23 cellular contexts compared by ENCODE assay signal in genomic region chr16:3164121-3164991, GRCh38. TPM values are rescaled to one million over a fixed set of nuclear protein-coding genes. Genes with fewer than 3 reads are reported as not detected.
"Had no signal": no experiment of that assay in that cellular context is flagged by ENCODE, and none has a peak within 500 bp of the region (broad histone marks: within the 10 kb centered on the region; RNA-seq: fewer than 3 reads in every experiment).

No MANE protein-coding gene starts in this region.

- H3K4me3 Mint-ChIP-seq: activated CD4-positive, alpha-beta memory T cell treated with anti-CD3 and anti-CD28 coated beads, Interleukin-2, amount 10 ng/mL, durations not matched to agents 7 days and 5 days; activated naive CD4-positive, alpha-beta T cell treated with anti-CD3 and anti-CD28 coated beads, Interleukin-2, amount 10 ng/mL, durations not matched to agents 7 days and 5 days had no signal

- H3K36me3 Mint-ChIP-seq: natural killer cell treated with Interleukin-12 subunit alpha and Interleukin-12 subunit beta and Interleukin-15 and Interleukin-18, amount 100 ng/mL, for 72 hours had no signal

- H3K27ac Mint-ChIP-seq: activated CD4-positive, alpha-beta T cell treated with anti-CD3 and anti-CD28 coated beads, Interleukin-2, amount 10 ng/mL, durations not matched to agents 24 days and 14 days; activated naive CD4-positive, alpha-beta T cell treated with anti-CD3 and anti-CD28 coated beads, Interleukin-2, amount 10 ng/mL, durations not matched to agents 7 days and 5 days had no signal

- DNase-seq: activated CD4-positive, alpha-beta memory T cell treated with anti-CD3 and anti-CD28 coated beads, Interleukin-2, amount 10 ng/mL, durations not matched to agents 7 days and 5 days; activated CD4-positive, alpha-beta T cell treated with anti-CD3 and anti-CD28 coated beads, Interleukin-2, amount 10 ng/mL, durations not matched to agents 24 days and 14 days; activated effector memory CD4-positive, alpha-beta T cell treated with anti-CD3 and anti-CD28 coated beads, Interleukin-2, amount 50 U/mL, for 16 hours; activated naive CD4-positive, alpha-beta T cell treated with anti-CD3 and anti-CD28 coated beads, Interleukin-2, amount 10 ng/mL, durations not matched to agents 7 days and 5 days; activated T-cell treated with anti-CD3 and anti-CD28 coated beads for 4 hours; anterior cingulate cortex; body of pancreas; effector CD8-positive, alpha-beta T cell; foreskin fibroblast; left ventricle myocardium superior; stimulated activated CD4-positive, alpha-beta T cell treated with anti-CD3 and anti-CD28 coated beads, Interleukin-4, amount 100 ng/mL, for 1 hour; stimulated activated naive CD4-positive, alpha-beta T cell; testis; trophoblast cell had no signal

- H3K27me3 ChIP-seq: testis, vagina had no signal

- H3K4me3 ChIP-seq: body of pancreas, cardiac muscle cell, testis, vagina had no signal

- H3K4me1 ChIP-seq: testis had no signal

- H3K9me3 Mint-ChIP-seq: activated CD4-positive, alpha-beta memory T cell treated with anti-CD3 and anti-CD28 coated beads, Interleukin-2, amount 10 ng/mL, durations not matched to agents 7 days and 5 days; activated CD4-positive, alpha-beta T cell treated with anti-CD3 and anti-CD28 coated beads, Interleukin-2, amount 10 ng/mL, durations not matched to agents 24 days and 14 days; activated naive CD4-positive, alpha-beta T cell treated with anti-CD3 and anti-CD28 coated beads, Interleukin-2, amount 10 ng/mL, durations not matched to agents 7 days and 5 days; natural killer cell treated with Interleukin-12 subunit alpha and Interleukin-12 subunit beta and Interleukin-15 and Interleukin-18, amount 100 ng/mL, for 72 hours had no signal

- H3K27ac ChIP-seq: body of pancreas, cardiac muscle cell, testis, vagina, VCaP had no signal

- H3K9me3 ChIP-seq: body of pancreas, testis, vagina had no signal

- H3K27me3 Mint-ChIP-seq: natural killer cell treated with Interleukin-12 subunit alpha and Interleukin-12 subunit beta and Interleukin-15 and Interleukin-18, amount 100 ng/mL, for 72 hours had no signal

- H3K36me3 ChIP-seq: cardiac muscle cell, vagina had no signal

RNA-seq across cellular contexts. Expression of gene OR1F1, which starts 23.6 kb away (rescaled TPM):
- total RNA-seq: activated CD4-positive, alpha-beta memory T cell treated with anti-CD3 and anti-CD28 coated beads, Interleukin-2, amount 10 ng/mL, durations not matched to agents 7 days and 5 days; activated CD4-positive, alpha-beta T cell treated with anti-CD3 and anti-CD28 coated beads, Interleukin-2, amount 10 ng/mL, durations not matched to agents 24 days and 14 days; body of pancreas; cardiac muscle cell; fibroblast of lung; left ventricle myocardium superior; natural killer cell treated with Interleukin-12 subunit alpha and Interleukin-12 subunit beta and Interleukin-15 and Interleukin-18, amount 100 ng/mL, for 72 hours; omental fat pad; posterior vena cava; renal cortical epithelial cell; T-helper 2 cell treated with Interferon-gamma antibody and Interleukin-4, amounts not matched to agents 100 ng/mL and 5 ng/mL, for 36 hours; testis; vagina had no signal

RNA-seq across cellular contexts. Expression of gene ZNF205, which starts 52.0 kb away (rescaled TPM):
- total RNA-seq: activated CD4-positive, alpha-beta memory T cell treated with anti-CD3 and anti-CD28 coated beads, Interleukin-2, amount 10 ng/mL, durations not matched to agents 7 days and 5 days; natural killer cell treated with Interleukin-12 subunit alpha and Interleukin-12 subunit beta and Interleukin-15 and Interleukin-18, amount 100 ng/mL, for 72 hours had no signal
